11 cellular contexts compared by ENCODE assay signal in the genomic region with DNA sequence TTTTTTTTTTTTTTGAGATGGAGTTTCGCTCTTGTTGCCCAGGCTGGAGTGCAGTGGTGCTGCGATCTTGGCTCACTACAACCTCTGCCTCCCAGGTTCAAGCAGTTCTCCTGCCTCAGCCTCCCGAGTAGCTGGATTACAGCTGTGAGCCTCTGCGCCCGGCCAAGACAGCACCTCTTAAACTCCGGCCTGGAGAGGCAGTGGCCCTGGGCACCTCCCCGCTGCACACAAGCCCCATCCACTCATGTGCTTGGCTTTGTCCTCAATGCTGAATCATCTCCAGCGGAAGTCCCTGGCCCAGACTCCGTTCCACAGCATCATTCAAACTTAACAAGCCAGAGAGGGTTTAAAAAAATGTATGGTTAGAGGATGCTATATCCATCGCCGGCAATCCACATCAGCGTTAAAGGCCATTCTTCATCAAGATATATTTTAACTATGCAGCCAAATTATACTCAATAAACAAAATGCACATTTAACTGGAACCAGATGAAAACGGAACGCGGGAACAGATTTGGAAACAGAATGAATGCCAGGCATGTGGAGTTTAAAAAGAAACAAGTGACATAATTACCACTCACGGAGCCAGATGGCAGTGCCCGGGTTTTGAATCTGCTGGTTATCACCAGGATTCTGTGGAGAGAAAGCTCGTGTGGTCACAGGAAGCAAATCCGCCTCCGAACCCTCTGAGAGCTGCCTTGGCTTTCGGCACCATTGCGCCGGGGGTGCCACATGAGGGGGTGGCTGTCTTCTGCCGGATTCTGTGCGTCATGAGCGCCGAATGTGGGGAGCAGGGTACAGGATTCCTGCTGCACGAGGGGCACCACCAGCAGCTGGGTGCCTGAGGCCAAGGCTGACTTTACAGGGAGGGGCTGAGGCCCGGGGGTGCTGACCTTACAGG. TPM values are rescaled to one million over a fixed set of nuclear protein-coding genes. Genes with fewer than 3 reads are reported as not detected.
DNase-seq lines count a peak whose midpoint lies in the region; ATAC-seq and TF ChIP-seq lines count a peak whose summit lies in the region.
"Had no signal": no experiment of that assay in that cellular context is flagged by ENCODE, and none has a peak within 500 bp of the region (broad histone marks: within the 10 kb centered on the region; RNA-seq: fewer than 3 reads in every experiment).

No MANE protein-coding gene starts in this region.

- H3K4me1 Mint-ChIP-seq in T-cell = no peaks in the 10 kb centered on the region
- H3K4me1 Mint-ChIP-seq in activated T-cell treated with anti-CD3 and anti-CD28 coated beads, Interleukin-2, amount 50 U/mL, for 24 hours (ENCODE audit: low read depth) = no peaks in the 10 kb centered on the region
- H3K4me1 Mint-ChIP-seq: activated naive CD8-positive, alpha-beta T cell treated with anti-CD3 and anti-CD28 coated beads, Interleukin-2, amount 10 ng/mL, durations not matched to agents 7 days and 5 days had no signal

- no peaks in the 10 kb centered on the region for H3K9me3 Mint-ChIP-seq in T-cell
- H3K9me3 Mint-ChIP-seq in activated T-cell treated with anti-CD3 and anti-CD28 coated beads, Interleukin-2, amount 50 U/mL, for 24 hours = no peaks in the 10 kb centered on the region
- H3K9me3 Mint-ChIP-seq: activated naive CD8-positive, alpha-beta T cell treated with anti-CD3 and anti-CD28 coated beads, Interleukin-2, amount 10 ng/mL, durations not matched to agents 7 days and 5 days had no signal

- DNase-seq in left ventricle myocardium superior (no peak), right atrium auricular region (ENCODE audit: low spot score) (no peak), amygdala (lab: John Stamatoyannopoulos, UW) (peak in 40 of 56 donors; percentile 10 to 86 (median 47)), inferior parietal cortex (ENCODE audit: extremely low spot score) (peak; percentile 77), T-cell (no peak), T-helper 9 cell (no peak)
- DNase-seq in activated T-cell treated with anti-CD3 and anti-CD28 coated beads, Interleukin-2, amount 50 U/mL, for 24 hours = no peak
- DNase-seq: activated naive CD8-positive, alpha-beta T cell treated with anti-CD3 and anti-CD28 coated beads, Interleukin-2, amount 10 ng/mL, durations not matched to agents 7 days and 5 days; NCI-H774 had no signal

- H3K4me3 ChIP-seq in right atrium auricular region = no peak overlapping the region
- H3K4me3 ChIP-seq: psoas muscle had no signal

- H3K36me3 ChIP-seq in right atrium auricular region = no peaks in the 10 kb centered on the region

- H3K27ac ChIP-seq in right atrium auricular region = no peak overlapping the region
- H3K27ac ChIP-seq: psoas muscle had no signal

- no peak overlapping the region for H3K27ac Mint-ChIP-seq in T-cell
- no peak overlapping the region for H3K27ac Mint-ChIP-seq in activated T-cell treated with anti-CD3 and anti-CD28 coated beads, Interleukin-2, amount 50 U/mL, for 24 hours
- H3K27ac Mint-ChIP-seq: activated naive CD8-positive, alpha-beta T cell treated with anti-CD3 and anti-CD28 coated beads, Interleukin-2, amount 10 ng/mL, durations not matched to agents 7 days and 5 days had no signal

- CTCF ChIA-PET in T-cell (lab: Charles Lee) = no interaction called here

- POLR2A ChIA-PET in T-cell (lab: Charles Lee) = no interaction called here

- H3K4me3 Mint-ChIP-seq in T-cell = no peak overlapping the region
- H3K4me3 Mint-ChIP-seq in activated T-cell treated with anti-CD3 and anti-CD28 coated beads, Interleukin-2, amount 50 U/mL, for 24 hours = no peak overlapping the region
- H3K4me3 Mint-ChIP-seq: activated naive CD8-positive, alpha-beta T cell treated with anti-CD3 and anti-CD28 coated beads, Interleukin-2, amount 10 ng/mL, durations not matched to agents 7 days and 5 days had no signal

- no peaks in the 10 kb centered on the region for H3K27me3 ChIP-seq in right atrium auricular region

- H3K36me3 Mint-ChIP-seq in T-cell = no peaks in the 10 kb centered on the region
- no peaks in the 10 kb centered on the region for H3K36me3 Mint-ChIP-seq in activated T-cell treated with anti-CD3 and anti-CD28 coated beads, Interleukin-2, amount 50 U/mL, for 24 hours (ENCODE audit: low read depth)
- H3K36me3 Mint-ChIP-seq: activated naive CD8-positive, alpha-beta T cell treated with anti-CD3 and anti-CD28 coated beads, Interleukin-2, amount 10 ng/mL, durations not matched to agents 7 days and 5 days had no signal

- no peaks in the 10 kb centered on the region for H3K4me1 ChIP-seq in right atrium auricular region
- H3K4me1 ChIP-seq: psoas muscle had no signal

- peaks cover 3 to 7% of the 10 kb centered on the region in 2 donors for H3K27me3 Mint-ChIP-seq in T-cell
- peaks cover 3% of the 10 kb centered on the region for H3K27me3 Mint-ChIP-seq in activated T-cell treated with anti-CD3 and anti-CD28 coated beads, Interleukin-2, amount 50 U/mL, for 24 hours
- H3K27me3 Mint-ChIP-seq: activated naive CD8-positive, alpha-beta T cell treated with anti-CD3 and anti-CD28 coated beads, Interleukin-2, amount 10 ng/mL, durations not matched to agents 7 days and 5 days had no signal

- TF ChIP-seq CTCF in right atrium auricular region (IDR thresholded peaks at IDR 0.05) = no peak

- intact Hi-C loops in left ventricle myocardium superior (cut with micrococcal nuclease) = no loop called here

- H3K9me3 ChIP-seq in right atrium auricular region = no peaks in the 10 kb centered on the region
- H3K9me3 ChIP-seq: psoas muscle had no signal

- ATAC-seq in left ventricle myocardium superior (peak; percentile 37), T-cell (replicated peaks in 1 of 4) (no peak), GM18907 (IDR thresholded peaks at IDR 0.05; ENCODE audit: unreplicated experiment) (no peak)

RNA-seq across cellular contexts. Expression of a gene that starts 45.6 kb away (rescaled TPM):
- total RNA-seq in left ventricle myocardium superior (1.5 TPM), right atrium auricular region (1 to 10 TPM in 1 of 2 donors, under 1 TPM in 1; 0.35 to 1.5 TPM), T-cell (not detected)
- total RNA-seq: activated naive CD8-positive, alpha-beta T cell treated with anti-CD3 and anti-CD28 coated beads, Interleukin-2, amount 10 ng/mL, durations not matched to agents 7 days and 5 days had no signal

Comparison
In these comparisons a context has a peak if more than half of its experiments do, and no peak if none do; other contexts are left out.
1. DNase-seq: peak in amygdala (40 of 56) and inferior parietal cortex (single experiment); none in left ventricle myocardium superior (single experiment), right atrium auricular region (single experiment), T-cell (0 of 34), T-helper 9 cell (single experiment) and activated T-cell treated with anti-CD3 and anti-CD28 coated beads, Interleukin-2, amount 50 U/mL, for 24 hours (single experiment).